Comparison of ENCODE assay signal across 9 cellular contexts in genomic region chr10:110495731-110496552, GRCh38. TPM values are rescaled to one million over a fixed set of nuclear protein-coding genes. Genes with fewer than 3 reads are reported as not detected.
DNase-seq lines count a peak whose midpoint lies in the region; ATAC-seq, FAIRE-seq and TF ChIP-seq lines count a peak whose summit lies in the region.
"Had no signal": no experiment of that assay in that cellular context is flagged by ENCODE, and none has a peak within 500 bp of the region (broad histone marks: within the 10 kb centered on the region; RNA-seq: fewer than 3 reads in every experiment).

No MANE protein-coding gene starts in this region.

- peak; percentile 0 for TF ChIP-seq CTCF in brain microvascular endothelial cell (IDR thresholded peaks at IDR 0.05; ENCODE audit: low read depth, low read length, missing control alignments)
- no peak for TF ChIP-seq CTCF in D721Med (IDR thresholded peaks at IDR 0.05; ENCODE audit: insufficient read depth, missing control alignments)

- H3F3A ChIP-seq in GM23248 (ENCODE audit: insufficient read depth) = peaks cover 52% of the 10 kb centered on the region

- FAIRE-seq in D721Med (lab: Jason Lieb, UNC) = no peak
- FAIRE-seq: TTC549 had no signal

- H3K4me2 ChIP-seq in GM23248 (ENCODE audit: unreplicated experiment) = peak overlapping the region; percentile 93

- no peaks in the 10 kb centered on the region for H3K27me3 ChIP-seq in GM23248 (replicated peaks; ENCODE audit: insufficient read depth)
- no peaks in the 10 kb centered on the region for H3K27me3 ChIP-seq in brain microvascular endothelial cell (replicated peaks)

- H2AFZ ChIP-seq in GM23248 = no peak overlapping the region

- peak overlapping the region; percentile 83 for H3K4me3 ChIP-seq in GM23248
- H3K4me3 ChIP-seq in brain microvascular endothelial cell (ENCODE audit: low read depth, low read length) = peak overlapping the region; percentile 86

- peak; percentile 95 for DNase-seq in GM23248
- DNase-seq in T-helper 9 cell = peak; percentile 41
- peak; percentile 93 for DNase-seq in brain microvascular endothelial cell
- peak; percentile 85 for DNase-seq in islet precursor cell
- DNase-seq in stimulated activated CD4-positive, alpha-beta T cell treated with anti-CD3 and anti-CD28 coated beads, Interleukin-2, amount 100 ng/mL, for 48 hours = peak; percentile 53 to 60
- DNase-seq in D721Med (ENCODE audit: insufficient read length, low spot score) = no peak
- DNase-seq in GOT3 (lab: John Stamatoyannopoulos, UW) = no peak

- H3K9me3 ChIP-seq in GM23248 (ENCODE audit: low read depth) = no peaks in the 10 kb centered on the region

- no peak for ATAC-seq in HG03469 (IDR thresholded peaks at IDR 0.05; ENCODE audit: unreplicated experiment)

- H3K79me2 ChIP-seq in GM23248 (ENCODE audit: insufficient read depth) = peaks cover 50% of the 10 kb centered on the region

- in situ Hi-C loops in GM23248 (cut with MboI) (no loop called here), brain microvascular endothelial cell (cut with HindIII; ENCODE audit: low pct_ligation_motif_present, low sequenced_read_pairs) (no loop called here)

- peaks cover 3% of the 10 kb centered on the region; the same call in 1 of the 2 replicates for H4K20me1 ChIP-seq in GM23248 (ENCODE audit: insufficient read depth)

- H3K4me1 ChIP-seq in GM23248 (ENCODE audit: insufficient read depth) = peaks cover 27% of the 10 kb centered on the region

- H3K9ac ChIP-seq in GM23248 = peak overlapping the region; percentile 92

- 12 to 14% methylated on average over 25 of the region's 25 CpGs for WGBS in GM23248 (ENCODE audit: low coverage in 1 of 2, low lambda C conversion rate in 2 of 2, missing lambda C conversion rate in 2 of 2), 2 experiments

- no peaks in the 10 kb centered on the region for H3K9me2 ChIP-seq in GM23248 (ENCODE audit: insufficient read depth)

- H3K27ac ChIP-seq in GM23248 = peak overlapping the region; percentile 95
- H3K27ac ChIP-seq in brain microvascular endothelial cell = peak overlapping the region; percentile 94

- no peaks in the 10 kb centered on the region for H3K36me3 ChIP-seq in GM23248 (ENCODE audit: low read depth)
- no peaks in the 10 kb centered on the region for H3K36me3 ChIP-seq in brain microvascular endothelial cell (replicated peaks)

RNA-seq across cellular contexts. Expression of gene DUSP5, which starts 1.8 kb away (rescaled TPM):
- 17.8 and 18.0 TPM in 2 replicates for total RNA-seq in GM23248 (2014; rRNA removed; shearing (Covaris generic))
- 5.8 and 13.3 TPM in 2 replicates for polyA plus RNA-seq in GM23248 (2016; fragmentation: Nextera tagmentation; extraction: Ambion mirVana)

Comparison
In these comparisons a context has a peak if more than half of its experiments do, and no peak if none do; other contexts are left out.
1. DNase-seq: peak in GM23248 (single experiment), T-helper 9 cell (single experiment), brain microvascular endothelial cell (single experiment), islet precursor cell (single experiment) and stimulated activated CD4-positive, alpha-beta T cell treated with anti-CD3 and anti-CD28 coated beads, Interleukin-2, amount 100 ng/mL, for 48 hours (2 of 2); none in D721Med (single experiment) and GOT3 (single experiment).